10 cellular contexts compared by ENCODE assay signal in the genomic region with DNA sequence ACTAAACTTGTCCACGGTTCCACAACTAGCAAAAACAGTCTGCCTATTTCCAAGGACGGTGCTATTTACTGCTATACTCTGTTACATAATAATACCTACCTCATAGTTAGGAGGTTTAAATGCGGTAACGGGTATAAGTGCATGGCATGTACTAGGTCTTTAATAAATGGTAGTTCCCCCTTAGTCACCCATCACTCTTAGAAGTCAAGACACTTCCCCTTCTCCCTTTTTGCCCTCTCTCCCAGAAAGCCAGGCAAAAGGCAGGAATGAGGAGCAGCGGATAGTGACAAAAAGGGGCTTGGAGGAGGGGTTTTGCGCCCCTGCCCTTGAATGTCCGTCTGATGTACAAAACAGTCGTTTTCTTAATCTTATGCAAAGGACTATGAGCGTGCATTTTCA. TPM values are rescaled to one million over a fixed set of nuclear protein-coding genes. Genes with fewer than 3 reads are reported as not detected.
A peak's percentile ranks its signal among the peaks of the same experiment; 100 is the strongest.
DNase-seq lines count a peak whose midpoint lies in the region; ATAC-seq and TF ChIP-seq lines count a peak whose summit lies in the region.
"Had no signal": no experiment of that assay in that cellular context is flagged by ENCODE, and none has a peak within 500 bp of the region (broad histone marks: within the 10 kb centered on the region; RNA-seq: fewer than 3 reads in every experiment).

No MANE protein-coding gene starts in this region.

- H3K9me2 ChIP-seq in GM23338 (ENCODE audit: insufficient read depth): no peaks in the 10 kb centered on the region; the same call in 1 of the 2 replicates

- peaks cover 2% of the 10 kb centered on the region for H3K27me3 Mint-ChIP-seq in GM23338 (ENCODE audit: insufficient read depth, low read depth, poor library complexity)
- H3K27me3 Mint-ChIP-seq in activated naive CD8-positive, alpha-beta T cell treated with anti-CD3 and anti-CD28 coated beads, Interleukin-2, amount 10 ng/mL, durations not matched to agents 7 days and 5 days: no peaks in the 10 kb centered on the region

- peak overlapping the region; percentile 94; the same call in 1 of the 2 replicates for H3K27ac ChIP-seq in BLaER1
- H3K27ac ChIP-seq in GM23338 (ENCODE audit: low read depth): peak overlapping the region; percentile 98; the same call in 1 of the 2 replicates
- H3K27ac ChIP-seq in muscle layer of colon (ENCODE audit: low read depth, low read length): peak overlapping the region; percentile 24

- in situ Hi-C loops in ACHN (cut with HindIII; ENCODE audit: low pct_ligation_motif_present, low pct_unique_long_range_greater_than_20kb, low sequenced_read_pairs): no loop called here

- peaks cover 54% of the 10 kb centered on the region for H3K79me2 ChIP-seq in GM23338 (replicated peaks; ENCODE audit: insufficient read depth)

- H3F3A ChIP-seq in GM23338 (replicated peaks; ENCODE audit: low read depth): peaks cover 27% of the 10 kb centered on the region

- H3K36me3 ChIP-seq in BLaER1: peaks cover 23% of the 10 kb centered on the region
- H3K36me3 ChIP-seq in GM23338 (ENCODE audit: insufficient read depth): peaks cover 16% of the 10 kb centered on the region; the same call in 1 of the 2 replicates
- H3K36me3 ChIP-seq in muscle layer of colon (ENCODE audit: insufficient read depth, low read length): peaks cover 8% of the 10 kb centered on the region

- no peak overlapping the region for H3K9ac ChIP-seq in BLaER1
- no peak overlapping the region for H3K9ac ChIP-seq in muscle layer of colon (ENCODE audit: low read length)

- peak overlapping the region; percentile 89 for H3K4me2 ChIP-seq in BLaER1
- H3K4me2 ChIP-seq in GM23338: no peak overlapping the region

- TF ChIP-seq CTCF in GM23338 (conservative IDR thresholded peaks at IDR 0.05; ENCODE audit: low read depth in 2 of 2): no peak

- no peak overlapping the region for H3K27ac Mint-ChIP-seq in GM23338
- peak overlapping the region; percentile 97 for H3K27ac Mint-ChIP-seq in activated naive CD8-positive, alpha-beta T cell treated with anti-CD3 and anti-CD28 coated beads, Interleukin-2, amount 10 ng/mL, durations not matched to agents 7 days and 5 days

- no peaks in the 10 kb centered on the region for H3K27me3 ChIP-seq in BLaER1
- no peaks in the 10 kb centered on the region for H3K27me3 ChIP-seq in GM23338 (ENCODE audit: insufficient read depth)
- no peaks in the 10 kb centered on the region for H3K27me3 ChIP-seq in muscle layer of colon (ENCODE audit: control insufficient read depth in 1 of 2, insufficient read depth in 2 of 2, low read length in 2 of 2)

- no peak overlapping the region for H3K4me3 ChIP-seq in BLaER1
- H3K4me3 ChIP-seq in GM23338: no peak overlapping the region
- no peak overlapping the region for H3K4me3 ChIP-seq in muscle layer of colon (ENCODE audit: low read depth in 1 of 2, low read length in 2 of 2)

- no peaks in the 10 kb centered on the region; the same call in 2 of the 3 replicates for H3K9me3 Mint-ChIP-seq in GM23338
- no peaks in the 10 kb centered on the region for H3K9me3 Mint-ChIP-seq in activated naive CD8-positive, alpha-beta T cell treated with anti-CD3 and anti-CD28 coated beads, Interleukin-2, amount 10 ng/mL, durations not matched to agents 7 days and 5 days

- H2AFZ ChIP-seq in GM23338: peak overlapping the region; percentile 84; the same call in 1 of the 2 replicates

- peaks cover 30% of the 10 kb centered on the region for H3K4me1 Mint-ChIP-seq in GM23338
- peaks cover 36% of the 10 kb centered on the region for H3K4me1 Mint-ChIP-seq in activated naive CD8-positive, alpha-beta T cell treated with anti-CD3 and anti-CD28 coated beads, Interleukin-2, amount 10 ng/mL, durations not matched to agents 7 days and 5 days

- H3K4me3 Mint-ChIP-seq in GM23338: peak overlapping the region; percentile 98; the same call in 2 of the 3 replicates
- H3K4me3 Mint-ChIP-seq in activated naive CD8-positive, alpha-beta T cell treated with anti-CD3 and anti-CD28 coated beads, Interleukin-2, amount 10 ng/mL, durations not matched to agents 7 days and 5 days: no peak overlapping the region

- ATAC-seq in GM23338 (no peak), HG03095 (IDR thresholded peaks at IDR 0.05; ENCODE audit: unreplicated experiment) (no peak), HG03039 (IDR thresholded peaks at IDR 0.05; ENCODE audit: unreplicated experiment) (no peak), HG03442 (IDR thresholded peaks at IDR 0.05; ENCODE audit: unreplicated experiment) (no peak)
- no peak for ATAC-seq in activated naive CD8-positive, alpha-beta T cell treated with anti-CD3 and anti-CD28 coated beads, Interleukin-2, amount 10 ng/mL, durations not matched to agents 7 days and 5 days (ENCODE audit: low read depth)
- ATAC-seq: right cardiac atrium had no signal

- H3K36me3 Mint-ChIP-seq in GM23338 (ENCODE audit: low read depth): peaks cover 28% of the 10 kb centered on the region
- peaks cover 10% of the 10 kb centered on the region for H3K36me3 Mint-ChIP-seq in activated naive CD8-positive, alpha-beta T cell treated with anti-CD3 and anti-CD28 coated beads, Interleukin-2, amount 10 ng/mL, durations not matched to agents 7 days and 5 days

- H3K9me3 ChIP-seq in BLaER1 (no peaks in the 10 kb centered on the region), muscle layer of colon (ENCODE audit: low read length) (no peaks in the 10 kb centered on the region)

- H4K20me1 ChIP-seq in BLaER1 (peaks cover 35% of the 10 kb centered on the region), GM23338 (replicated peaks; ENCODE audit: insufficient read depth) (peaks cover 18% of the 10 kb centered on the region)

- H3K4me1 ChIP-seq in BLaER1 (peaks cover 56% of the 10 kb centered on the region), GM23338 (ENCODE audit: insufficient read depth) (peaks cover 33% of the 10 kb centered on the region), muscle layer of colon (ENCODE audit: insufficient read depth, low read length) (peaks cover 34% of the 10 kb centered on the region)

- no peak for DNase-seq in GM23338 (ENCODE audit: low spot score)
- DNase-seq in activated naive CD8-positive, alpha-beta T cell treated with anti-CD3 and anti-CD28 coated beads, Interleukin-2, amount 10 ng/mL, durations not matched to agents 7 days and 5 days: no peak
- DNase-seq in ACHN: no peak
- DNase-seq: activated CD4-positive, alpha-beta T cell treated with anti-CD3 and anti-CD28 coated beads for 4 hours; right cardiac atrium had no signal

- POLR2A ChIA-PET in activated naive CD8-positive, alpha-beta T cell treated with anti-CD3 and anti-CD28 coated beads, Interleukin-2, amount 10 ng/mL, durations not matched to agents 7 days and 5 days (lab: Charles Lee): interaction anchor here (1.0 kb wide), 1 partner anchor 105 kb away, joined by 4 read pairs; no protein-coding TSS in a partner anchor

TF ChIP-seq in GM23338, 12 proteins besides CTCF, POLR2A, EP300 and RAD21 (continues in another document):
- TF ChIP-seq CREB1 (CRISPR knock-in tag; IDR thresholded peaks at IDR 0.05; ENCODE audit: low read depth) (no peak), POLR2AphosphoS5 (IDR thresholded peaks at IDR 0.05; ENCODE audit: low read depth) (no peak), EZH2 (IDR thresholded peaks at IDR 0.05; ENCODE audit: low read depth, unreplicated experiment) (no peak)

RNA-seq across cellular contexts. Expression of gene LSM12, which starts 1.1 kb away (rescaled TPM):
- total RNA-seq in GM23338 (2014; rRNA removed; shearing (Covaris generic)): 64.4 and 72.7 TPM in 2 replicates
- polyA plus RNA-seq in GM23338 (2016; fragmentation: Nextera tagmentation; extraction: Ambion mirVana): 226 and 241 TPM in 2 replicates
- total RNA-seq in activated naive CD8-positive, alpha-beta T cell treated with anti-CD3 and anti-CD28 coated beads, Interleukin-2, amount 10 ng/mL, durations not matched to agents 7 days and 5 days: 10 to 100 TPM; 46.9 to 51.4 TPM

RNA-seq across cellular contexts. Expression of gene G6PC3, which starts 3.0 kb away (rescaled TPM):
- total RNA-seq in GM23338 (2014; rRNA removed; shearing (Covaris generic)): 110 and 112 TPM in 2 replicates
- 143 and 154 TPM in 2 replicates for polyA plus RNA-seq in GM23338 (2016; fragmentation: Nextera tagmentation; extraction: Ambion mirVana)
- 10 to 100 TPM; 18.7 to 18.8 TPM for total RNA-seq in activated naive CD8-positive, alpha-beta T cell treated with anti-CD3 and anti-CD28 coated beads, Interleukin-2, amount 10 ng/mL, durations not matched to agents 7 days and 5 days

RNA-seq across cellular contexts. Expression of gene TMEM101, which starts 52.8 kb away (rescaled TPM):
- 31.6 and 38.4 TPM in 2 replicates for total RNA-seq in GM23338 (2014; rRNA removed; shearing (Covaris generic))
- 15.9 and 19.7 TPM in 2 replicates for polyA plus RNA-seq in GM23338 (2016; fragmentation: Nextera tagmentation; extraction: Ambion mirVana)
- 10 to 100 TPM; 30.3 to 31.7 TPM for total RNA-seq in activated naive CD8-positive, alpha-beta T cell treated with anti-CD3 and anti-CD28 coated beads, Interleukin-2, amount 10 ng/mL, durations not matched to agents 7 days and 5 days

RNA-seq across cellular contexts. Expression of gene HDAC5, which starts 55.9 kb away (rescaled TPM):
- total RNA-seq in GM23338 (2014; rRNA removed; shearing (Covaris generic)): 71.1 and 86.9 TPM in 2 replicates
- 16.9 TPM in 2 replicates for polyA plus RNA-seq in GM23338 (2016; fragmentation: Nextera tagmentation; extraction: Ambion mirVana)
- 10 to 100 TPM; 46.2 to 48.4 TPM for total RNA-seq in activated naive CD8-positive, alpha-beta T cell treated with anti-CD3 and anti-CD28 coated beads, Interleukin-2, amount 10 ng/mL, durations not matched to agents 7 days and 5 days

Comparison
In these comparisons a context has a peak if more than half of its experiments do, and no peak if none do; other contexts are left out.
1. H3K27ac ChIP-seq: peak in every context shown above with its lines; median percentile 98 in GM23338; 94 in BLaER1; 24 in muscle layer of colon.